ENCODE assay signal across 25 cellular contexts in genomic region chr18:6877288-6877687, GRCh38.
"Had no signal": no experiment of that assay in that cellular context is flagged by ENCODE, and none has a peak within 500 bp of the region (broad histone marks: within the 10 kb centered on the region; RNA-seq: fewer than 3 reads in every experiment).

No MANE protein-coding gene starts in this region.

- H3K4me3 ChIP-seq: esophagus muscularis mucosa, gastroesophageal sphincter, heart left ventricle, left lung, pancreas, right lobe of liver, smooth muscle cell, stomach, thyroid gland had no signal

- H3K4me3 Mint-ChIP-seq: naive B cell; natural killer cell treated with Interleukin-12 subunit alpha and Interleukin-12 subunit beta and Interleukin-15 and Interleukin-18, amount 100 ng/mL, for 72 hours; stimulated activated effector memory CD8-positive, alpha-beta T cell treated with anti-CD3 and anti-CD28 coated beads, Interleukin-12 subunit alpha, Interleukin-12 subunit beta, amount 100 ng/mL, for 72 hours had no signal

- H3K27ac Mint-ChIP-seq: naive B cell; natural killer cell treated with Interleukin-12 subunit alpha and Interleukin-12 subunit beta and Interleukin-15 and Interleukin-18, amount 100 ng/mL, for 72 hours; stimulated activated effector memory CD8-positive, alpha-beta T cell treated with anti-CD3 and anti-CD28 coated beads, Interleukin-12 subunit alpha, Interleukin-12 subunit beta, amount 100 ng/mL, for 72 hours had no signal

- H3K27me3 ChIP-seq: esophagus muscularis mucosa, gastroesophageal sphincter, heart left ventricle, left lung, pancreas, right lobe of liver, stomach, thyroid gland had no signal

- H3K4me1 Mint-ChIP-seq: naive B cell; stimulated activated effector memory CD8-positive, alpha-beta T cell treated with anti-CD3 and anti-CD28 coated beads, Interleukin-12 subunit alpha, Interleukin-12 subunit beta, amount 100 ng/mL, for 72 hours had no signal

- H3K36me3 Mint-ChIP-seq: naive B cell; natural killer cell treated with Interleukin-12 subunit alpha and Interleukin-12 subunit beta and Interleukin-15 and Interleukin-18, amount 100 ng/mL, for 72 hours; stimulated activated effector memory CD8-positive, alpha-beta T cell treated with anti-CD3 and anti-CD28 coated beads, Interleukin-12 subunit alpha, Interleukin-12 subunit beta, amount 100 ng/mL, for 72 hours had no signal

- H3K4me1 ChIP-seq: foreskin keratinocyte, left lung, pancreas, right lobe of liver had no signal

- DNase-seq: central memory CD4-positive, alpha-beta T cell; dorsolateral prefrontal cortex; effector CD4-positive, alpha-beta T cell; foreskin keratinocyte; heart left ventricle; hippocampal formation; left cardiac atrium; naive B cell; occipital lobe; pancreas; right lobe of liver; stimulated activated CD4-positive, alpha-beta T cell treated with anti-CD3 and anti-CD28 coated beads, Interleukin-12 subunit alpha, Interleukin-12 subunit beta, amount 100 ng/mL, for 4 hours; stimulated activated CD4-positive, alpha-beta T cell treated with anti-CD3 and anti-CD28 coated beads, Interleukin-1b, Interleukin-23, amount 100 ng/mL, for 48 hours; stimulated activated CD4-positive, alpha-beta T cell treated with anti-CD3 and anti-CD28 coated beads, Interleukin-4, amount 100 ng/mL, for 1 hour; stimulated activated naive CD4-positive, alpha-beta T cell treated with Interleukin-2 at 50 U/mL for 16 hours; stomach; thyroid gland; trophoblast cell had no signal

- H3K36me3 ChIP-seq: esophagus muscularis mucosa, gastroesophageal sphincter, left lung, pancreas, right lobe of liver, stomach, thyroid gland had no signal

- ATAC-seq: foreskin keratinocyte; gastroesophageal sphincter; heart left ventricle; left cardiac atrium; pancreas; right lobe of liver; stimulated activated effector memory CD8-positive, alpha-beta T cell treated with anti-CD3 and anti-CD28 coated beads, Interleukin-12 subunit alpha, Interleukin-12 subunit beta, amount 100 ng/mL, for 72 hours had no signal

- H3K9me3 ChIP-seq: esophagus muscularis mucosa, gastroesophageal sphincter, heart left ventricle, left lung, pancreas, right lobe of liver, stomach, thyroid gland had no signal

- H3K27ac ChIP-seq: epithelial cell of prostate, esophagus muscularis mucosa, foreskin keratinocyte, gastroesophageal sphincter, heart left ventricle, pancreas, right lobe of liver, stomach, thyroid gland had no signal
